Comparison of ENCODE assay signal across 8 cellular contexts in the genomic region with DNA sequence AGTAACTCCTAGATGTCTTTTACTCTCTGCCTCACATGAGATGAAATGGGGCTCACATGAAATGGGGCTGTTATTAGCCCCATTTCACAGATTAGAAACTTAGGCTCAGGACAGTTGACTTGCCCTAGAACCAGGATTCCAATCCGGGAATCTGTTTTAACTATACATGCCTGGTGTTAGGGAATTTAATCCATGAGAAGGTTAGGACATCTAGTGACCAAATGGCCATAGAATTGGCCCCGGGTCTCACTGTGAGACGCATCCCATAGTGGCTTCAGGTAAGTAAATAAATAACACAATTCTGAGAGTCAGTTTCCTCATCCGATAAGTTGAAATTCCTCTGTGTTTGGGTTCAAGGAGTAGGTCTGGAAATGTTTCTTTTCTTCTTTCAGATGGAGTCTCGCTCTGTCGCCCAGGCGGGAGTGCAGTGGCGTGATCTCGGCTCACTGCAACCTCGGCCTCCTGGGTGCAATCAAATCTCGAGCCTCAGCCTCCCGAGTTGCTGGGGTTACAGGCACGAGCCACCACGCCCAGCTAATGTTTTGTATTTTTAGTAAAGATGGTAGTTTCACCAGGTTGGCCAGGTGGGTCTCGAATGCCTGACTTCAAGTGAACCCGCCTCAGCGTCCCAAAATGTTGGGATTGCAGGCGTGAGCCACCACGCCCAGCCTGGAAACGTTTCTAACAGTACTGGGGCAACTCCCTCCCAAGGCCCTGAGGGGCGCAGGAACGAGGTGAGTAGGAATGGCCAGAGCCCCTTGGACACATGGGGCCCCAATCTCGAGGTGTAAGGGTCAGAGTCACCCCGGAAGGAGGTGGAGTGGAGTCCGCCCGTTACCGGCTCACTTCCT. TPM values are rescaled to one million over a fixed set of nuclear protein-coding genes. Genes with fewer than 3 reads are reported as not detected.
DNase-seq lines count a peak whose midpoint lies in the region; ATAC-seq lines count a peak whose summit lies in the region.

No MANE protein-coding gene starts in this region.

- peak overlapping the region; percentile 68 to 94 (median 83) for H3K4me3 ChIP-seq in BLaER1 treated with 17β-estradiol and CSF1 and Interleukin-3, amounts not matched to agents 10 nM and 100 nM
- peak overlapping the region; percentile 68 for H3K4me3 ChIP-seq in HUES64 (ENCODE audit: low read length)
- H3K4me3 ChIP-seq in iPS-18c (ENCODE audit: insufficient read depth, low read depth, low read length) = peak overlapping the region; percentile 89

- H3K36me3 Mint-ChIP-seq in activated naive CD4-positive, alpha-beta T cell treated with anti-CD3 and anti-CD28 coated beads, Interleukin-2, amount 50 U/mL, for 72 hours = peaks cover 22 to 33% of the 10 kb centered on the region in 2 donors
- H3K36me3 Mint-ChIP-seq in stimulated activated naive B cell treated with anti-CD40 and anti-IgM and Interleukin-4, amounts not matched to agents 10 μg/mL and 1 μg/mL and 100 μg/mL, for 72 hours = peaks cover 13 to 37% of the 10 kb centered on the region in 2 donors

- peak in 1 of 2 donors; percentile 20 for DNase-seq in activated naive CD4-positive, alpha-beta T cell treated with anti-CD3 and anti-CD28 coated beads, Interleukin-2, amount 50 U/mL, for 72 hours (ENCODE audit: low spot score in 2 of 2)
- peak; percentile 31 for DNase-seq in stimulated activated naive B cell treated with anti-CD40 and anti-IgM and Interleukin-4, amounts not matched to agents 10 μg/mL and 1 μg/mL and 100 μg/mL, for 72 hours
- no peak for DNase-seq in cerebellar nuclear complex (lab: John Stamatoyannopoulos, UW)
- DNase-seq in effector CD8-positive, alpha-beta T cell (lab: John Stamatoyannopoulos, UW) = no peak

- H3K9ac ChIP-seq in BLaER1 treated with 17β-estradiol and CSF1 and Interleukin-3, amounts not matched to agents 10 nM and 100 nM = peak overlapping the region; percentile 87 to 95 (median 91)
- peak overlapping the region; percentile 93 for H3K9ac ChIP-seq in HUES64 (ENCODE audit: low read depth, low read length)

- no peaks in the 10 kb centered on the region for H3K9me3 Mint-ChIP-seq in activated naive CD4-positive, alpha-beta T cell treated with anti-CD3 and anti-CD28 coated beads, Interleukin-2, amount 50 U/mL, for 72 hours
- no peaks in the 10 kb centered on the region for H3K9me3 Mint-ChIP-seq in stimulated activated naive B cell treated with anti-CD40 and anti-IgM and Interleukin-4, amounts not matched to agents 10 μg/mL and 1 μg/mL and 100 μg/mL, for 72 hours

- H3K27me3 Mint-ChIP-seq in stimulated activated naive B cell treated with anti-CD40 and anti-IgM and Interleukin-4, amounts not matched to agents 10 μg/mL and 1 μg/mL and 100 μg/mL, for 72 hours = peaks cover 11 to 12% of the 10 kb centered on the region in 2 donors

- no peak for ATAC-seq in activated naive CD4-positive, alpha-beta T cell treated with anti-CD3 and anti-CD28 coated beads, Interleukin-2, amount 50 U/mL, for 72 hours
- ATAC-seq in stimulated activated naive B cell treated with anti-CD40 and anti-IgM and Interleukin-4, amounts not matched to agents 10 μg/mL and 1 μg/mL and 100 μg/mL, for 72 hours (replicated peaks) = peak in 1 of 2 donors; percentile 8
- ATAC-seq in HG03108 (IDR thresholded peaks at IDR 0.05; ENCODE audit: unreplicated experiment) = no peak

- peaks cover 32 to 37% (median 34%) of the 10 kb centered on the region in 11 experiments; a peak in 21 of 22 replicates for H4K20me1 ChIP-seq in BLaER1 treated with 17β-estradiol and CSF1 and Interleukin-3, amounts not matched to agents 10 nM and 100 nM

- peaks cover 30 to 33% of the 10 kb centered on the region in 2 donors for H3K4me1 Mint-ChIP-seq in stimulated activated naive B cell treated with anti-CD40 and anti-IgM and Interleukin-4, amounts not matched to agents 10 μg/mL and 1 μg/mL and 100 μg/mL, for 72 hours

- no peaks in the 10 kb centered on the region for H3K9me3 ChIP-seq in BLaER1 treated with 17β-estradiol and CSF1 and Interleukin-3, amounts not matched to agents 10 nM and 100 nM (replicated peaks in 1 of 11)
- H3K9me3 ChIP-seq in HUES64 (ENCODE audit: insufficient read depth, low read depth, low read length) (no peaks in the 10 kb centered on the region), iPS-18c (ENCODE audit: control insufficient read depth, insufficient read depth, low read length) (no peaks in the 10 kb centered on the region)

- H3K27ac Mint-ChIP-seq in activated naive CD4-positive, alpha-beta T cell treated with anti-CD3 and anti-CD28 coated beads, Interleukin-2, amount 50 U/mL, for 72 hours = peak overlapping the region; percentile 98 to 99
- peak overlapping the region; percentile 100 for H3K27ac Mint-ChIP-seq in stimulated activated naive B cell treated with anti-CD40 and anti-IgM and Interleukin-4, amounts not matched to agents 10 μg/mL and 1 μg/mL and 100 μg/mL, for 72 hours

- H3K4me2 ChIP-seq in BLaER1 treated with 17β-estradiol and CSF1 and Interleukin-3, amounts not matched to agents 10 nM and 100 nM = peak overlapping the region; percentile 85 to 95 (median 91)

- H3K27me3 ChIP-seq in BLaER1 treated with 17β-estradiol and CSF1 and Interleukin-3, amounts not matched to agents 10 nM and 100 nM = no peaks in the 10 kb centered on the region
- H3K27me3 ChIP-seq in HUES64 (ENCODE audit: insufficient read depth, low read length) = no peaks in the 10 kb centered on the region

- H3K4me1 ChIP-seq in BLaER1 treated with 17β-estradiol and CSF1 and Interleukin-3, amounts not matched to agents 10 nM and 100 nM = peaks cover 47 to 57% (median 55%) of the 10 kb centered on the region in 10 experiments
- 0 out of 2 replicates have a peak, but pooled peaks cover 7% of the 10 kb centered on the region for H3K4me1 ChIP-seq in HUES64 (ENCODE audit: insufficient read depth, low read length)

- H3K36me3 ChIP-seq in BLaER1 treated with 17β-estradiol and CSF1 and Interleukin-3, amounts not matched to agents 10 nM and 100 nM = peaks cover 17 to 23% (median 22%) of the 10 kb centered on the region in 11 experiments
- H3K36me3 ChIP-seq in HUES64 (ENCODE audit: insufficient read depth, low read length) = peaks cover 17% of the 10 kb centered on the region

- H3K4me3 Mint-ChIP-seq in stimulated activated naive B cell treated with anti-CD40 and anti-IgM and Interleukin-4, amounts not matched to agents 10 μg/mL and 1 μg/mL and 100 μg/mL, for 72 hours = peak overlapping the region; percentile 94 to 98

- peak overlapping the region; percentile 91 to 98 (median 96) for H3K27ac ChIP-seq in BLaER1 treated with 17β-estradiol and CSF1 and Interleukin-3, amounts not matched to agents 10 nM and 100 nM
- peak overlapping the region; percentile 76 for H3K27ac ChIP-seq in HUES64 (ENCODE audit: low read depth, low read length)

- WGBS in HUES64 = 84% methylated on average over 27 of the region's 27 CpGs

RNA-seq across cellular contexts. Expression of gene ZNF574, which starts 1.2 kb away (rescaled TPM):
- polyA plus RNA-seq in HUES64 (2013, experiment 1 of 2) = 21.0 TPM
- polyA plus RNA-seq in HUES64 (2013, experiment 2 of 2) = 21.1 TPM
- total RNA-seq in activated naive CD4-positive, alpha-beta T cell treated with anti-CD3 and anti-CD28 coated beads, Interleukin-2, amount 50 U/mL, for 72 hours = 10 to 100 TPM; 12.5 to 13.9 TPM

RNA-seq across cellular contexts. Expression of gene GRIK5, which starts 4.7 kb away (rescaled TPM):
- 25.3 TPM for polyA plus RNA-seq in HUES64 (2013, experiment 1 of 2)
- 27.2 TPM for polyA plus RNA-seq in HUES64 (2013, experiment 2 of 2)
- 1 to 10 TPM; 3.5 to 4.0 TPM for total RNA-seq in activated naive CD4-positive, alpha-beta T cell treated with anti-CD3 and anti-CD28 coated beads, Interleukin-2, amount 50 U/mL, for 72 hours

RNA-seq across cellular contexts. Expression of gene POU2F2, which starts 57.5 kb away (rescaled TPM):
- polyA plus RNA-seq in HUES64 (2013, experiment 1 of 2) = 4.9 TPM
- polyA plus RNA-seq in HUES64 (2013, experiment 2 of 2) = 3.2 TPM
- total RNA-seq in activated naive CD4-positive, alpha-beta T cell treated with anti-CD3 and anti-CD28 coated beads, Interleukin-2, amount 50 U/mL, for 72 hours = 10 to 100 TPM; 34.2 to 39.6 TPM
